23 cellular contexts compared by ENCODE assay signal in the genomic region with DNA sequence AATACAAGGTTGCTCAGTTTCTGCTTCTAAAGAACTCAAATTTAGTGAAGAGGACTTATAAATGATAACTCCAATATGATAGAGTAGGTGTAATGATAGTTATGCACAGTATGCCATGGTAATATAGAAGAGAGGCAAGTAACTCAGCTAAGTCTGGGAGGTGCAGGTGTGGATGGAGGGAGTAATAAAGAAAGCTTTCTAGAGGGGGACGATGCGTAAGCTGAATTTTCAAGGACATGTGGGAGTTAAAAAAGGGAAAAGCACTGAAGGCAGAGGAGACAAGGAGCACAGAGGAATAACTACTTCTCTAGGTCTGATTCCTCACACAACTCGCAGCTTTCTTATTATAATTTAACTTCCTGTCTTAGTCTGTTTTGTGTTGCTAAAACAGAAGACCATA.
"Had no signal": no experiment of that assay in that cellular context is flagged by ENCODE, and none has a peak within 500 bp of the region (broad histone marks: within the 10 kb centered on the region; RNA-seq: fewer than 3 reads in every experiment).

No MANE protein-coding gene starts in this region.

- H3K4me1 ChIP-seq: esophagus muscularis mucosa, foreskin keratinocyte, gastroesophageal sphincter, heart right ventricle, left lung, lower lobe of right lung had no signal

- H3K4me3 ChIP-seq: coronary artery, dorsolateral prefrontal cortex, esophagus muscularis mucosa, gastroesophageal sphincter, heart right ventricle, left lung, lower lobe of right lung, mucosa of descending colon had no signal

- H3K36me3 Mint-ChIP-seq: mesothelial cell of epicardium, naive B cell had no signal

- ATAC-seq: foreskin keratinocyte, gastroesophageal sphincter, heart right ventricle, left cardiac atrium, left lung, left ventricle myocardium superior, lower lobe of right lung, mucosa of descending colon had no signal

- FAIRE-seq: colon, endothelial cell of umbilical vein, frontal cortex, islet of Langerhans, keratinocyte had no signal

- H3K36me3 ChIP-seq: esophagus muscularis mucosa, gastroesophageal sphincter, heart right ventricle, left lung, lower lobe of right lung had no signal

- H3K4me1 Mint-ChIP-seq: naive B cell had no signal

- H3K27ac ChIP-seq: coronary artery, dorsolateral prefrontal cortex, esophagus muscularis mucosa, foreskin keratinocyte, gastroesophageal sphincter, heart right ventricle, left lung, lower lobe of right lung had no signal

- H3K9me3 ChIP-seq: esophagus muscularis mucosa, gastroesophageal sphincter, heart right ventricle, left lung, lower lobe of right lung, mucosa of descending colon had no signal

- H3K4me3 Mint-ChIP-seq: mesothelial cell of epicardium, naive B cell had no signal

- DNase-seq: dermis blood vessel endothelial cell; dorsolateral prefrontal cortex; effector CD4-positive, alpha-beta T cell; effector memory CD4-positive, alpha-beta T cell; foreskin keratinocyte; heart right ventricle; hippocampal formation; left cardiac atrium; left lung; left ventricle myocardium superior; lower lobe of right lung; mesenchymal stem cell; mucosa of descending colon; naive B cell had no signal

- H3K27ac Mint-ChIP-seq: mesothelial cell of epicardium, naive B cell had no signal

- H3K27me3 ChIP-seq: dorsolateral prefrontal cortex, esophagus muscularis mucosa, foreskin keratinocyte, gastroesophageal sphincter, heart right ventricle, left lung had no signal
